In the genomic region with DNA sequence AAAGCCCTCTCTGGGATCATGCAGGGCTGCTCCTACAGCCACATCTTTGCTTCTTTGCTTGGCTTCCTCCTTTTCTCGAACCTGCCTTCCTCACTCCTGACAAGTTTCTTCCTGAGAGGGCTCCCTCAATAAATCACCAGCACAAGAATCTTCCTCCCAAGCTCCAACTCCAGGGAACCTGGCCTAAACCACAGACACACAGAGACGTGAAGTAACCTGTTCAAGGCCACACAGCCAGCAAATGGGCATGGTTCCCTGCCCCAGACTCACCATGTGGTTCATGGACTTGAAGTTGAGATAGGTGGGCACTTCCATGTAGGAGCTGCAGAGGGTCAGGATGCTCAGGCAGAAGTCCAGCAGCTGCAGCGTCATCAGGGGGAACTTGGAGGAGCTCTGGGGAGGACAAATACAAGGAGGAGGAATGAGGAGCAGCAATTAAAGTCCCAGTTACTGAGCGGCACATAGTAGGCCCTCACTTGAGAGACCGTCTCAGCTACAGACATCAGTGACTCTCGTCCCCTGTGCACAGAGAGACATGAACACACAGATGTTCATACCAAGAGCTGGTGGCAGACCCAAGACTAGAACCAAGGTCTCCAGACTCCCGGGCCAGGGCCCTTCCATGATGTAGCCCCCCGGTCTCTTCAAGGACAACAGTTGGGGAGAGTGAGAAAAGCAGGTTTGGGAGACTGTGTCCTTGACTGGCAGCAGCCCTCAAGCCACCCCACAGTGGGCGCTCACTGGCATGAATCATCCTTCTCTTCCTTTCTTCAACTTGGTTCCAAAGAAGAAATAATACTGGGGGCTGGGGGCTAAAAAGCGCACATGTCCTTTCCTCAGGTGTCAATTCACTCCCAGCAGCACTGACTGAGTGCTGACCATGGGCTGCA, we compare ENCODE assay signal across 20 cellular contexts. TPM values are rescaled to one million over a fixed set of nuclear protein-coding genes. Genes with fewer than 3 reads are reported as not detected.
DNase-seq lines count a peak whose midpoint lies in the region; ATAC-seq and TF ChIP-seq lines count a peak whose summit lies in the region.
"Had no signal": no experiment of that assay in that cellular context is flagged by ENCODE, and none has a peak within 500 bp of the region (broad histone marks: within the 10 kb centered on the region; RNA-seq: fewer than 3 reads in every experiment).

No MANE protein-coding gene starts in this region.

- H3K27ac ChIP-seq in neutrophil (peak overlapping the region; percentile 100), foreskin keratinocyte (no peak overlapping the region)
- H3K27ac ChIP-seq: WERI-Rb-1 had no signal

- H3K27me3 ChIP-seq in neutrophil: no peaks in the 10 kb centered on the region
- H3K27me3 ChIP-seq in foreskin keratinocyte: no peaks in the 10 kb centered on the region
- H3K27me3 ChIP-seq: MG63 had no signal

- TF ChIP-seq CTCF in neutrophil (IDR thresholded peaks at IDR 0.05): no peak
- no peak for TF ChIP-seq CTCF in foreskin keratinocyte (conservative IDR thresholded peaks at IDR 0.05)

- H3K4me1 ChIP-seq in neutrophil (ENCODE audit: control insufficient read depth in 1 of 2, insufficient read depth in 1 of 2, low read depth in 1 of 2, low read length in 1 of 2) (peaks cover 35 to 65% of the 10 kb centered on the region in 2 experiments), foreskin keratinocyte (peaks cover 13% of the 10 kb centered on the region)

- H3K36me3 Mint-ChIP-seq in activated T-cell treated with anti-CD3 and anti-CD28 coated beads, Interleukin-2, amount 50 U/mL, for 24 hours (ENCODE audit: low read depth): peaks cover 95% of the 10 kb centered on the region
- H3K36me3 Mint-ChIP-seq in T-helper 17 cell (ENCODE audit: low read depth): peaks cover 21% of the 10 kb centered on the region
- peaks cover 96% of the 10 kb centered on the region for H3K36me3 Mint-ChIP-seq in dendritic cell treated with granulocyte-macrophage colony-stimulating factor and Interleukin-4, amounts not matched to agents 40 ng/mL and 50 ng/mL, for 4 days (ENCODE audit: low read depth)

- no peak for ATAC-seq in T-helper 17 cell
- no peak for ATAC-seq in foreskin keratinocyte
- ATAC-seq: right cardiac atrium had no signal

- intact Hi-C loops in dendritic cell treated with granulocyte-macrophage colony-stimulating factor and Interleukin-4, amounts not matched to agents 40 ng/mL and 50 ng/mL, for 4 days (cut with micrococcal nuclease): no loop called here

- H3K27me3 Mint-ChIP-seq in activated T-cell treated with anti-CD3 and anti-CD28 coated beads, Interleukin-2, amount 50 U/mL, for 24 hours: no peaks in the 10 kb centered on the region
- no peaks in the 10 kb centered on the region for H3K27me3 Mint-ChIP-seq in T-helper 17 cell
- H3K27me3 Mint-ChIP-seq in dendritic cell treated with granulocyte-macrophage colony-stimulating factor and Interleukin-4, amounts not matched to agents 40 ng/mL and 50 ng/mL, for 4 days: no peaks in the 10 kb centered on the region

- no peak overlapping the region for H3K4me3 Mint-ChIP-seq in activated T-cell treated with anti-CD3 and anti-CD28 coated beads, Interleukin-2, amount 50 U/mL, for 24 hours
- no peak overlapping the region for H3K4me3 Mint-ChIP-seq in T-helper 17 cell
- no peak overlapping the region for H3K4me3 Mint-ChIP-seq in dendritic cell treated with granulocyte-macrophage colony-stimulating factor and Interleukin-4, amounts not matched to agents 40 ng/mL and 50 ng/mL, for 4 days

- DNase-seq in activated T-cell treated with anti-CD3 and anti-CD28 coated beads, Interleukin-2, amount 50 U/mL, for 24 hours: no peak
- no peak for DNase-seq in activated T-cell treated with anti-CD3 and anti-CD28 coated beads, Interleukin-2, amount 50 U/mL, for 1 hour
- no peak for DNase-seq in T-helper 17 cell
- no peak for DNase-seq in NCI-H187 (lab: John Stamatoyannopoulos, UW)
- no peak for DNase-seq in foreskin keratinocyte
- DNase-seq in NAMALWA (ENCODE audit: low spot score): no peak
- DNase-seq: activated CD8-positive, alpha-beta memory T cell treated with anti-CD3 and anti-CD28 coated beads, Interleukin-2, amount 50 U/mL, for 4 hours; effector CD8-positive, alpha-beta T cell; EL; hippocampal formation; MG63; NCI-H187 treated with DMSO at 0.1 percent for 48 hours; NCI-H524; nucleus accumbens; SW 1271; WERI-Rb-1 had no signal

- peak overlapping the region; percentile 83 for H3K27ac Mint-ChIP-seq in activated T-cell treated with anti-CD3 and anti-CD28 coated beads, Interleukin-2, amount 50 U/mL, for 24 hours
- peak overlapping the region; percentile 83 for H3K27ac Mint-ChIP-seq in T-helper 17 cell
- peak overlapping the region; percentile 12 for H3K27ac Mint-ChIP-seq in dendritic cell treated with granulocyte-macrophage colony-stimulating factor and Interleukin-4, amounts not matched to agents 40 ng/mL and 50 ng/mL, for 4 days

- H3K36me3 ChIP-seq in neutrophil: peaks cover 99% of the 10 kb centered on the region
- H3K36me3 ChIP-seq: MG63, WERI-Rb-1 had no signal

- peaks cover 65% of the 10 kb centered on the region for H3K4me1 Mint-ChIP-seq in activated T-cell treated with anti-CD3 and anti-CD28 coated beads, Interleukin-2, amount 50 U/mL, for 24 hours (ENCODE audit: low read depth)
- peaks cover 50% of the 10 kb centered on the region for H3K4me1 Mint-ChIP-seq in T-helper 17 cell
- peaks cover 60% of the 10 kb centered on the region for H3K4me1 Mint-ChIP-seq in dendritic cell treated with granulocyte-macrophage colony-stimulating factor and Interleukin-4, amounts not matched to agents 40 ng/mL and 50 ng/mL, for 4 days (ENCODE audit: low read depth)

- no peak overlapping the region for H3K4me3 ChIP-seq in neutrophil (ENCODE audit: low read depth in 1 of 2, low read length in 1 of 2)
- H3K4me3 ChIP-seq: MG63 had no signal

- no peaks in the 10 kb centered on the region for H3K9me3 Mint-ChIP-seq in activated T-cell treated with anti-CD3 and anti-CD28 coated beads, Interleukin-2, amount 50 U/mL, for 24 hours
- no peaks in the 10 kb centered on the region for H3K9me3 Mint-ChIP-seq in dendritic cell treated with granulocyte-macrophage colony-stimulating factor and Interleukin-4, amounts not matched to agents 40 ng/mL and 50 ng/mL, for 4 days

- no peaks in the 10 kb centered on the region for H3K9me3 ChIP-seq in T-helper 17 cell (ENCODE audit: control insufficient read depth, low read length, poor library complexity, severe bottlenecking)
- H3K9me3 ChIP-seq in neutrophil: peaks cover 7% of the 10 kb centered on the region
- H3K9me3 ChIP-seq: MG63 had no signal

RNA-seq across cellular contexts. Expression of a gene that starts 15.5 kb away (rescaled TPM):
- total RNA-seq in T-helper 17 cell (1 to 10 TPM; 2.1 to 3.7 TPM), foreskin keratinocyte (0.07 and 0.14 TPM in 2 replicates)
- polyA plus RNA-seq in foreskin keratinocyte: 0.07 TPM in 1 of 2 replicates, not detected in the other
- total RNA-seq: mesenteric fat pad, right cardiac atrium had no signal

RNA-seq across cellular contexts. Expression of a gene that starts 18.7 kb away (rescaled TPM):
- total RNA-seq in T-helper 17 cell (100 to 1,000 TPM; 563 to 601 TPM), foreskin keratinocyte (not detected in 2 replicates)
- polyA plus RNA-seq in foreskin keratinocyte: 0.02 and 0.04 TPM in 2 replicates

Comparison
In these comparisons a context has a peak if more than half of its experiments do, and no peak if none do; other contexts are left out.
1. H3K27ac Mint-ChIP-seq: peak in every context shown above with its lines; median percentile 83 in activated T-cell treated with anti-CD3 and anti-CD28 coated beads, Interleukin-2, amount 50 U/mL, for 24 hours; 83 in T-helper 17 cell; 12 in dendritic cell treated with granulocyte-macrophage colony-stimulating factor and Interleukin-4, amounts not matched to agents 40 ng/mL and 50 ng/mL, for 4 days.
2. RNA of a gene that starts 18.7 kb away (total RNA-seq): 563 to 601 TPM in T-helper 17 cell; not detected in foreskin keratinocyte; every median in the first group is over 100 times any median in the second.